ENCODE assay signal across 20 cellular contexts in genomic region chr11:70474710-70475109, GRCh38.
DNase-seq lines count a peak whose midpoint lies in the region; ATAC-seq and TF ChIP-seq lines count a peak whose summit lies in the region.
"Had no signal": no experiment of that assay in that cellular context is flagged by ENCODE, and none has a peak within 500 bp of the region (broad histone marks: within the 10 kb centered on the region; RNA-seq: fewer than 3 reads in every experiment).

No MANE protein-coding gene starts in this region.

- no peaks in the 10 kb centered on the region for H3K79me1 ChIP-seq in mesendoderm (ENCODE audit: low read length)

- H3K4me1 ChIP-seq in mesendoderm (ENCODE audit: control insufficient read depth, low read depth, low read length): no peaks in the 10 kb centered on the region
- H3K4me1 ChIP-seq in osteoblast (ENCODE audit: insufficient read depth, low read length): no peaks in the 10 kb centered on the region
- H3K4me1 ChIP-seq in aorta (ENCODE audit: control insufficient read depth in 1 of 2, insufficient read depth in 2 of 2, low read length in 2 of 2): no peaks in the 10 kb centered on the region
- H3K4me1 ChIP-seq: Caco-2 had no signal

- H2AK5ac ChIP-seq in mesendoderm (ENCODE audit: low read length): no peak overlapping the region

- H3K4ac ChIP-seq in mesendoderm (ENCODE audit: low read depth, low read length): no peak overlapping the region

- H3K4me3 ChIP-seq in mesendoderm (ENCODE audit: low read length) (no peak overlapping the region), osteoblast (ENCODE audit: insufficient read depth, low read length) (no peak overlapping the region), aorta (ENCODE audit: low read length in 2 of 2) (no peak overlapping the region)
- H3K4me3 ChIP-seq: BLaER1, GM12878, GM23248 had no signal

- no peaks in the 10 kb centered on the region for H3K9me3 Mint-ChIP-seq in chondrocyte (ENCODE audit: low read depth)
- H3K9me3 Mint-ChIP-seq: CD4-positive, CD25-positive, alpha-beta regulatory T cell; CD8-positive, alpha-beta T cell had no signal

- no peak overlapping the region for H2BK15ac ChIP-seq in mesendoderm (replicated peaks; ENCODE audit: low read depth)

- no peaks in the 10 kb centered on the region for H3K9me3 ChIP-seq in osteoblast (ENCODE audit: low read depth, low read length)
- H3K9me3 ChIP-seq in aorta (ENCODE audit: control insufficient read depth, low read length): no peaks in the 10 kb centered on the region
- H3K9me3 ChIP-seq: BLaER1, Caco-2 had no signal

- no peak overlapping the region for H3K4me3 Mint-ChIP-seq in chondrocyte (ENCODE audit: unreplicated experiment)
- H3K4me3 Mint-ChIP-seq: B cell; CD4-positive, CD25-positive, alpha-beta regulatory T cell; CD8-positive, alpha-beta T cell had no signal

- H3K56ac ChIP-seq in mesendoderm (ENCODE audit: low read length): no peak overlapping the region

- H3K18ac ChIP-seq in mesendoderm (ENCODE audit: low read length): no peak overlapping the region

- peak overlapping the region; percentile 20 for H3K23ac ChIP-seq in mesendoderm (ENCODE audit: low read length)

- H3K36me3 ChIP-seq in mesendoderm (ENCODE audit: control insufficient read depth, insufficient read depth, low read length): no peaks in the 10 kb centered on the region
- H3K36me3 ChIP-seq in osteoblast (ENCODE audit: insufficient read depth, low read length): no peaks in the 10 kb centered on the region
- no peaks in the 10 kb centered on the region for H3K36me3 ChIP-seq in aorta (ENCODE audit: control insufficient read depth in 1 of 2, insufficient read depth in 2 of 2, low read length in 1 of 2)
- H3K36me3 ChIP-seq: BLaER1 had no signal

- H3K27me3 Mint-ChIP-seq in chondrocyte (ENCODE audit: low read depth): peaks cover 5% of the 10 kb centered on the region

- no peak overlapping the region for H3K4me2 ChIP-seq in mesendoderm (ENCODE audit: low read length)
- H3K4me2 ChIP-seq in osteoblast (ENCODE audit: insufficient read depth, low read length): no peak overlapping the region
- H3K4me2 ChIP-seq: BLaER1 had no signal

- H3K36me3 Mint-ChIP-seq in chondrocyte (ENCODE audit: low read depth): no peaks in the 10 kb centered on the region
- H3K36me3 Mint-ChIP-seq: CD4-positive, CD25-positive, alpha-beta regulatory T cell; CD8-positive, alpha-beta T cell had no signal

- H3K27ac ChIP-seq in mesendoderm (ENCODE audit: low read depth, low read length) (no peak overlapping the region), osteoblast (ENCODE audit: low read depth, low read length) (no peak overlapping the region), aorta (ENCODE audit: low read depth in 1 of 2, low read length in 2 of 2) (no peak overlapping the region)
- H3K27ac ChIP-seq: 22Rv1, BLaER1, C4-2B, GM23248 had no signal

- TF ChIP-seq CTCF in chondrocyte (IDR thresholded peaks at IDR 0.05) (no peak), osteoblast (IDR thresholded peaks at IDR 0.05; ENCODE audit: extremely low read depth, low read depth, low read length) (no peak)

- H2AFZ ChIP-seq in osteoblast (ENCODE audit: low read length): no peak overlapping the region
- H2AFZ ChIP-seq: GM23248 had no signal

- H4K8ac ChIP-seq in mesendoderm (ENCODE audit: low read depth, low read length): no peak overlapping the region

- WGBS in mesendoderm (ENCODE audit: extremely low coverage, insufficient coverage, low lambda C conversion rate): no CpG with 5 or more reads among the region's 8 CpGs
- 92 to 96% methylated on average over 8 of the region's 8 CpGs for WGBS in aorta, 2 donors

- H3K79me2 ChIP-seq in mesendoderm (ENCODE audit: control insufficient read depth, insufficient read depth, low read length) (no peaks in the 10 kb centered on the region), osteoblast (ENCODE audit: insufficient read depth, low read length) (no peaks in the 10 kb centered on the region)

- peaks cover 6% of the 10 kb centered on the region for H4K20me1 ChIP-seq in osteoblast (ENCODE audit: insufficient read depth, low read length)
- H4K20me1 ChIP-seq: BLaER1 had no signal

- no peak overlapping the region for H4K5ac ChIP-seq in mesendoderm (ENCODE audit: low read length)

- no peak overlapping the region for H2BK5ac ChIP-seq in mesendoderm (ENCODE audit: low read length)

- intact Hi-C loops in aorta (cut with DNase I): no loop called here

- no peak overlapping the region for H2BK120ac ChIP-seq in mesendoderm (ENCODE audit: low read depth, low read length)

- H3K27me3 ChIP-seq in mesendoderm (ENCODE audit: insufficient read depth, low read length, poor library complexity) (no peaks in the 10 kb centered on the region), osteoblast (ENCODE audit: insufficient read depth, low read length) (peaks cover 32% of the 10 kb centered on the region), aorta (ENCODE audit: control insufficient read depth in 1 of 2, insufficient read depth in 2 of 2, low read length in 1 of 2) (no peaks in the 10 kb centered on the region)
- H3K27me3 ChIP-seq: BLaER1 had no signal

- H3K4me1 Mint-ChIP-seq in chondrocyte (ENCODE audit: low read depth): no peaks in the 10 kb centered on the region
- H3K4me1 Mint-ChIP-seq: CD4-positive, CD25-positive, alpha-beta regulatory T cell had no signal

- peak; percentile 79 for DNase-seq in chondrocyte (ENCODE audit: low spot score)
- no peak for DNase-seq in mesendoderm
- peak; percentile 65 for DNase-seq in osteoblast (ENCODE audit: insufficient read length, low spot score, missing footprints)
- peak; percentile 35 to 44 for DNase-seq in aorta
- DNase-seq in activated T-cell treated with anti-CD3 and anti-CD28 coated beads, Interleukin-2, amount 50 U/mL, for 48 hours: no peak
- DNase-seq in activated CD4-positive, alpha-beta T cell treated with anti-CD3 and anti-CD28 coated beads for 4 hours: no peak
- DNase-seq: Caco-2; CD4-positive, CD25-positive, alpha-beta regulatory T cell; CD8-positive, alpha-beta T cell; DMS153; DND-41; GM23248; H7; HCEC 1CT had no signal

- peak overlapping the region; percentile 41 for H3K27ac Mint-ChIP-seq in chondrocyte (ENCODE audit: unreplicated experiment)
- H3K27ac Mint-ChIP-seq: B cell; CD4-positive, CD25-positive, alpha-beta regulatory T cell; CD8-positive, alpha-beta T cell had no signal

- ATAC-seq in aorta (ENCODE audit: low FRiP score): no peak
- ATAC-seq in HG03354 (IDR thresholded peaks at IDR 0.05; ENCODE audit: poor library complexity, severe bottlenecking, unreplicated experiment): no peak
- ATAC-seq: CD8-positive, alpha-beta T cell; GM12878 had no signal

- H3K9ac ChIP-seq in mesendoderm (ENCODE audit: low read length): no peak overlapping the region
- H3K9ac ChIP-seq: BLaER1, GM23248 had no signal

Comparison
In these comparisons a context has a peak if more than half of its experiments do, and no peak if none do; other contexts are left out.
1. DNase-seq: peak in chondrocyte (single experiment), osteoblast (single experiment) and aorta (2 of 2); none in mesendoderm (single experiment), activated T-cell treated with anti-CD3 and anti-CD28 coated beads, Interleukin-2, amount 50 U/mL, for 48 hours (0 of 2) and activated CD4-positive, alpha-beta T cell treated with anti-CD3 and anti-CD28 coated beads for 4 hours (0 of 2).